In genomic region chr11:67278135-67278938, GRCh38 we compare ENCODE assay signal across 1 cellular context.
TF ChIP-seq lines count a peak whose summit lies in the region.

No MANE protein-coding gene starts in this region.

TF ChIP-seq in endothelial cell of umbilical vein, 7 proteins besides CTCF, POLR2A, EP300 and RAD21:
- TF ChIP-seq EZH2 (IDR thresholded peaks at IDR 0.05; ENCODE audit: borderline replicate concordance, low read depth, low read length, severe bottlenecking) (no peak), GATA2 (IDR thresholded peaks at IDR 0.05; ENCODE audit: insufficient read depth, insufficient read length, low read depth, low read length) (no peak), MAX (IDR thresholded peaks at IDR 0.05; ENCODE audit: insufficient read depth, insufficient read length) (no peak), POLR2AphosphoS5 (IDR thresholded peaks at IDR 0.05; ENCODE audit: insufficient read depth, low read depth, low read length) (no peak), FOS (IDR thresholded peaks at IDR 0.05; ENCODE audit: borderline replicate concordance, insufficient read depth, low read length) (no peak), JUN (IDR thresholded peaks at IDR 0.05; ENCODE audit: borderline replicate concordance, insufficient read depth, insufficient read length, low read depth) (no peak)
